In genomic region chr4:138252551-138252950, GRCh38 we compare ENCODE assay signal across 24 cellular contexts. TPM values are rescaled to one million over a fixed set of nuclear protein-coding genes. Genes with fewer than 3 reads are reported as not detected.
A peak's percentile ranks its signal among the peaks of the same experiment; 100 is the strongest.
DNase-seq lines count a peak whose midpoint lies in the region; ATAC-seq, FAIRE-seq and TF ChIP-seq lines count a peak whose summit lies in the region.
"Had no signal": no experiment of that assay in that cellular context is flagged by ENCODE, and none has a peak within 500 bp of the region (broad histone marks: within the 10 kb centered on the region; RNA-seq: fewer than 3 reads in every experiment).

No MANE protein-coding gene starts in this region.

- H3K9me3 Mint-ChIP-seq in Calu3 (ENCODE audit: low read depth, unreplicated experiment), result peaks cover 2% of the 10 kb centered on the region

- no peak overlapping the region for H2BK15ac ChIP-seq in IMR-90 (ENCODE audit: low read depth, low read length)

- BruUV-seq in Calu3 (replicated peaks; lab: Mats Ljungman, UMichigan) (no TSS peak), IMR-90 (replicated peaks; lab: Mats Ljungman, UMichigan) (no TSS peak)

- no peaks in the 10 kb centered on the region for H3K36me3 Mint-ChIP-seq in Calu3 (ENCODE audit: insufficient read depth, unreplicated experiment)

- H3K27me3 ChIP-seq in IMR-90 (ENCODE audit: control insufficient read depth, insufficient read depth, low read length), result no peaks in the 10 kb centered on the region
- H3K27me3 ChIP-seq: BE2C had no signal

- H3K4ac ChIP-seq in IMR-90 (ENCODE audit: low read depth, low read length), result no peak overlapping the region

- H3K27ac Mint-ChIP-seq in Calu3 (ENCODE audit: unreplicated experiment), result peak overlapping the region; percentile 73

- no peak overlapping the region for H3K56ac ChIP-seq in IMR-90 (ENCODE audit: extremely low read depth, insufficient read depth, low read length)

- no peaks in the 10 kb centered on the region for H3K9me3 ChIP-seq in IMR-90 (ENCODE audit: control insufficient read depth, insufficient read depth, low read length)
- H3K9me3 ChIP-seq: BE2C had no signal

- peaks cover 10% of the 10 kb centered on the region for H3K4me1 Mint-ChIP-seq in Calu3 (ENCODE audit: low read depth, unreplicated experiment)

- H3K4me1 ChIP-seq in IMR-90 (ENCODE audit: control insufficient read depth, insufficient read depth, low read length), result no peaks in the 10 kb centered on the region
- H3K4me1 ChIP-seq: BE2C had no signal

- WGBS in IMR-90 (ENCODE audit: extremely low coverage in 2 of 2, insufficient read length in 1 of 2), 2 experiments, result no CpG with 5 or more reads among the region's 2 CpGs

- H4K91ac ChIP-seq in IMR-90 (ENCODE audit: insufficient read depth, low read depth, low read length), result no peak overlapping the region

- in situ Hi-C loops in IMR-90 (cut with MboI; ENCODE audit: low sequenced_read_pairs), result no loop called here

- POLR2A ChIA-PET in IMR-90 (lab: Charles Lee; ENCODE audit: unreplicated experiment), result no interaction called here

- ATAC-seq in IMR-90 (ENCODE audit: low read depth), result no peak
- ATAC-seq: GM12878, HCT116 had no signal

- dilution Hi-C loops in IMR-90 (cut with HindIII; ENCODE audit: low sequenced_read_pairs, unreplicated experiment), result no loop called here

- no peaks in the 10 kb centered on the region for H3K36me3 ChIP-seq in IMR-90 (ENCODE audit: control insufficient read depth, insufficient read depth, low read length)
- H3K36me3 ChIP-seq: BE2C had no signal

- CTCF ChIA-PET in Calu3 (lab: Charles Lee) (no interaction called here), IMR-90 (lab: Yijun Ruan, JAX) (no interaction called here)

- H3K27ac ChIP-seq in IMR-90 (ENCODE audit: insufficient read depth, low read length), result no peak overlapping the region

- no peak for TF ChIP-seq POLR2A in IMR-90 (IDR thresholded peaks at IDR 0.05; ENCODE audit: low read depth, low read length)

- H2AFZ ChIP-seq in IMR-90 (replicated peaks; ENCODE audit: low read length, poor library complexity), result no peak overlapping the region

- no peak overlapping the region for H4K5ac ChIP-seq in IMR-90 (ENCODE audit: low read depth, low read length)

- no peak for DNase-seq in Calu3
- DNase-seq in IMR-90, result no peak
- DNase-seq in RCC 7860 (ENCODE audit: low spot score), result no peak
- DNase-seq in frontal cortex (ENCODE audit: low spot score in 2 of 2), result no peak
- DNase-seq in iPS-NIHi11 (ENCODE audit: low spot score), result no peak
- no peak for DNase-seq in NCI-H1694 (lab: John Stamatoyannopoulos, UW)
- DNase-seq in cerebellar nuclear complex (lab: John Stamatoyannopoulos, UW), result no peak
- no peak for DNase-seq in SK-N-DZ (ENCODE audit: low spot score)
- DNase-seq: BE2C; DMS79; GOT3; MV-4-11; NCI-H1105 treated with DMSO at 0.1 percent for 48 hours; NCI-H1694 treated with DMSO at 0.1 percent for 48 hours; NCI-H2081 treated with DMSO at 0.1 percent for 48 hours; NCI-H2171 treated with DMSO at 0.1 percent for 48 hours; NCI-H446; NCI-H748 treated with DMSO at 0.1 percent for 48 hours; NK-92 treated with Interleukin-12 subunit alpha and Interleukin-12 subunit beta, amount 100 ng/mL, for 24 hours; SIG-M5; T-helper 1 cell had no signal

- no peak overlapping the region for H2BK120ac ChIP-seq in IMR-90 (ENCODE audit: low read depth, low read length)

- H3K9me1 ChIP-seq in IMR-90 (ENCODE audit: insufficient read depth, low read length), result no peaks in the 10 kb centered on the region

- no peak overlapping the region for H2AK9ac ChIP-seq in IMR-90 (replicated peaks; ENCODE audit: low read depth, low read length, poor library complexity)

- no peak for TF ChIP-seq RAD21 in IMR-90 (IDR thresholded peaks at IDR 0.05; ENCODE audit: low read length)

- H3K23ac ChIP-seq in IMR-90 (ENCODE audit: low read depth, low read length), result no peak overlapping the region

- H3K27me3 Mint-ChIP-seq in Calu3 (ENCODE audit: unreplicated experiment), result no peaks in the 10 kb centered on the region

- no peak overlapping the region for H3K14ac ChIP-seq in IMR-90 (replicated peaks; ENCODE audit: low read depth, low read length)

- H2BK20ac ChIP-seq in IMR-90 (ENCODE audit: low read depth, low read length), result no peak overlapping the region

- no peak overlapping the region for H2AK5ac ChIP-seq in IMR-90 (ENCODE audit: low read depth, low read length)

- H3K4me3 ChIP-seq in IMR-90 (ENCODE audit: insufficient read depth, low read depth, low read length), result no peak overlapping the region
- H3K4me3 ChIP-seq: GM12878 had no signal

- intact Hi-C loops in Calu3 (cut with micrococcal nuclease; ENCODE audit: unreplicated experiment), result no loop called here
- intact Hi-C loops in IMR-90 (cut with micrococcal nuclease), result no loop called here

- no peak overlapping the region for H3K18ac ChIP-seq in IMR-90 (ENCODE audit: low read depth, low read length)

- no peaks in the 10 kb centered on the region for H4K20me1 ChIP-seq in IMR-90 (ENCODE audit: insufficient read depth, low read length)

- no peaks in the 10 kb centered on the region for H3K79me1 ChIP-seq in IMR-90 (ENCODE audit: low read depth in 1 of 2, low read length in 2 of 2)

- H3K4me3 Mint-ChIP-seq in Calu3 (ENCODE audit: low read depth, unreplicated experiment), result no peak overlapping the region

- no peak overlapping the region for H4K8ac ChIP-seq in IMR-90 (ENCODE audit: low read depth in 2 of 2, low read length in 2 of 2)

- H3K9ac ChIP-seq in IMR-90 (ENCODE audit: low read depth, low read length), result no peak overlapping the region

- FAIRE-seq in RCC 7860 (lab: Jason Lieb, UNC) (peak; percentile 4), frontal cortex (lab: Jason Lieb, UNC) (peak; percentile 28)
- FAIRE-seq: GM12878, HTR-8/SVneo had no signal

- H3K4me2 ChIP-seq in IMR-90 (ENCODE audit: low read depth, low read length), result no peak overlapping the region

- TF ChIP-seq CTCF in Calu3 (IDR thresholded peaks at IDR 0.05; ENCODE audit: unreplicated experiment) (no peak), IMR-90 (conservative IDR thresholded peaks at IDR 0.05; ENCODE audit: low read depth, low read length) (no peak)

- no peak overlapping the region for H2BK5ac ChIP-seq in IMR-90 (ENCODE audit: low read depth, low read length, poor library complexity, severe bottlenecking)

TF ChIP-seq in IMR-90, 13 proteins besides CTCF, POLR2A, EP300 and RAD21:
- no peak for TF ChIP-seq SMC3 (IDR thresholded peaks at IDR 0.05; ENCODE audit: low read depth, low read length)
- no peak for TF ChIP-seq CHD1 (IDR thresholded peaks at IDR 0.05; ENCODE audit: low read depth, low read length)
- no peak for TF ChIP-seq MAFK (IDR thresholded peaks at IDR 0.05; ENCODE audit: low read depth, low read length)
- 0 out of 2 replicates have a peak, but pooled peaks have one; percentile 30 for TF ChIP-seq NFE2L2 (IDR thresholded peaks at IDR 0.05; ENCODE audit: low read depth, low read length)
- no peak for TF ChIP-seq FOS (IDR thresholded peaks at IDR 0.05; ENCODE audit: low read depth, low read length)
- TF ChIP-seq ELK1 (IDR thresholded peaks at IDR 0.05; ENCODE audit: borderline replicate concordance, low read depth, low read length), result no peak

RNA-seq across cellular contexts. Expression of gene SLC7A11, which starts 10.4 kb away (rescaled TPM):
- total RNA-seq in Calu3 (2022), result 37.7 and 49.4 TPM in 2 replicates
- total RNA-seq in IMR-90 (2012; rRNA removed), result 24.7 and 35.6 TPM in 2 replicates
- polyA plus RNA-seq in IMR-90 (2012; rRNA removed), result 5.6 and 8.3 TPM in 2 replicates
- 1.1 and 1.5 TPM in 2 replicates for polyA plus RNA-seq in IMR-90 (2012; cell fraction: cytosol; rRNA removed)
- polyA plus RNA-seq in IMR-90 (2012; cell fraction: nucleus; rRNA removed; ENCODE audit: low replicate concordance), result 1.2 and 14.0 TPM in 2 replicates
- 33.0 TPM for total RNA-seq in frontal cortex
- 0.78 and 1.1 TPM in 2 replicates for polyA plus RNA-seq in SK-N-DZ (2014; cell fraction: cytosol; rRNA removed)
- 0.38 and 0.59 TPM in 2 replicates for polyA plus RNA-seq in SK-N-DZ (2014; cell fraction: nucleus; rRNA removed)
